ENCODE assay signal across 12 cellular contexts in the genomic region with DNA sequence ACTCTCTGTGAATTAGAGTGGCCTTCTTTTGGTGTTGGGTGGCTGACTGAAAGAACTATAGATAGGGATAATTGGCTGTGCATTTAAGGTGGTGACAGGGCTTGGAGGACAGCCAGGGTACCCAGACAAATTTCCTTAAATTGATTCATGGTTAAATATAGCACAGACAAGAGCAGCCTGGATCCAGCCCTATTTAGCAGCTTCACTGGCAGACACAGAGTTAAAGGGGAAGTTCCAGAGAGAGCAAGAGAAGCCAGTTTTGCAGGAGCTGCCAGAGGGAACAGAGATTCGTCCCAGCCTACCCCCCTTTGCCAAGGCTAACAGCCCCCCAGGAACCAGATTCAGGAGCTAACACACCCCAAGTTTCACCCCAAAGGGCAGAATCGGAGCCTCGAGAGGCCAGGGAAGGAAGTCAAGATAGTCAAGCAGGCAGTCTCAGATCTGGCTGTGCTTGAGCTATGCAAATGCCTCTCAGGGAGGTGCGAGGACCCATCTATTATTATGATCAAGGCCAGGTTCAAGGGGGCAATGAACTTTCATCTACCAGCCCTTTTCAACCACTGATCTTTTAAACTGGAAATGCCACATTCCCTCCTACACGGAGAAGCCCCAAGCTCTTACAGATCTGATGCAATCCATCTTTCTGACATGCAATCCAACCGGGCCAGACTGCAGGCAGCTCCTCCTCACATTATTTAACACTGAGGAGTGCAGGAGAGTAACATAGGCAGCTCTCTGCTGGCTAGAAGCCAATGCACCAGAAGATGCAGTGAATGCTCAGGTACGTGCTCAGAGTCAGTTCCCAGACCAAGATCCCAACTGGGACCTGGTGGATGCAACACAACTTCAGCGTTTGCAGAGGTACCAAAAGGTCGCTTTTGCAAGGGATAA.
DNase-seq lines count a peak whose midpoint lies in the region; ATAC-seq and TF ChIP-seq lines count a peak whose summit lies in the region.
"Had no signal": no experiment of that assay in that cellular context is flagged by ENCODE, and none has a peak within 500 bp of the region (broad histone marks: within the 10 kb centered on the region; RNA-seq: fewer than 3 reads in every experiment).

No MANE protein-coding gene starts in this region.

- no peaks in the 10 kb centered on the region for H3K79me2 ChIP-seq in parathyroid adenoma

- no peaks in the 10 kb centered on the region for H3K36me3 ChIP-seq in parathyroid adenoma (ENCODE audit: control insufficient read depth, insufficient read depth, low read length)

- no peak overlapping the region for H3K4me2 ChIP-seq in parathyroid adenoma (ENCODE audit: low read length)

- no peaks in the 10 kb centered on the region for H3K9me3 ChIP-seq in parathyroid adenoma (ENCODE audit: control insufficient read depth, low read length)

- no peak overlapping the region for H3K4me3 ChIP-seq in parathyroid adenoma (ENCODE audit: low read depth, low read length)

- no peaks in the 10 kb centered on the region for H3K27me3 ChIP-seq in parathyroid adenoma (ENCODE audit: control insufficient read depth, insufficient read depth, low read length)

- no peak for ATAC-seq in GM21825 (IDR thresholded peaks at IDR 0.05; ENCODE audit: unreplicated experiment)
- no peak for ATAC-seq in GM19452 (IDR thresholded peaks at IDR 0.05; ENCODE audit: unreplicated experiment)
- ATAC-seq: stimulated activated effector memory CD8-positive, alpha-beta T cell treated with anti-CD3 and anti-CD28 coated beads, Interleukin-12 subunit alpha, Interleukin-12 subunit beta, amount 100 ng/mL, for 72 hours had no signal

- H3K9ac ChIP-seq in parathyroid adenoma, result no peak overlapping the region

- peak overlapping the region; percentile 70 for H2AFZ ChIP-seq in parathyroid adenoma

- peak overlapping the region; percentile 36 for H3K27ac ChIP-seq in parathyroid adenoma

- DNase-seq in DMS53 (lab: John Stamatoyannopoulos, UW) (peak; percentile 49), DMS53 treated with DMSO at 0.1 percent for 48 hours (lab: John Stamatoyannopoulos, UW; ENCODE audit: unreplicated experiment) (no peak), NCI-H82 treated with DMSO at 0.1 percent for 48 hours (lab: John Stamatoyannopoulos, UW; ENCODE audit: unreplicated experiment) (peak; percentile 29), fibroblast of peridontal ligament (ENCODE audit: extremely low read depth) (peak; percentile 74)
- DNase-seq in stimulated activated CD4-positive, alpha-beta T cell treated with anti-CD3 and anti-CD28 coated beads, Interleukin-4, amount 100 ng/mL, for 24 hours, result no peak
- DNase-seq: ACHN; activated CD8-positive, alpha-beta memory T cell treated with anti-CD3 and anti-CD28 coated beads, Interleukin-2, amount 50 U/mL, for 4 hours; effector CD8-positive, alpha-beta T cell had no signal

- TF ChIP-seq CTCF in parathyroid adenoma (IDR thresholded peaks at IDR 0.05), result no peak

- peaks cover 32% of the 10 kb centered on the region for H3K4me1 ChIP-seq in parathyroid adenoma

Comparison
In these comparisons a context has a peak if more than half of its experiments do, and no peak if none do; other contexts are left out.
1. DNase-seq: peak in DMS53 (single experiment), NCI-H82 treated with DMSO at 0.1 percent for 48 hours (single experiment) and fibroblast of peridontal ligament (single experiment); none in DMS53 treated with DMSO at 0.1 percent for 48 hours (single experiment) and stimulated activated CD4-positive, alpha-beta T cell treated with anti-CD3 and anti-CD28 coated beads, Interleukin-4, amount 100 ng/mL, for 24 hours (single experiment).